In the genomic region with DNA sequence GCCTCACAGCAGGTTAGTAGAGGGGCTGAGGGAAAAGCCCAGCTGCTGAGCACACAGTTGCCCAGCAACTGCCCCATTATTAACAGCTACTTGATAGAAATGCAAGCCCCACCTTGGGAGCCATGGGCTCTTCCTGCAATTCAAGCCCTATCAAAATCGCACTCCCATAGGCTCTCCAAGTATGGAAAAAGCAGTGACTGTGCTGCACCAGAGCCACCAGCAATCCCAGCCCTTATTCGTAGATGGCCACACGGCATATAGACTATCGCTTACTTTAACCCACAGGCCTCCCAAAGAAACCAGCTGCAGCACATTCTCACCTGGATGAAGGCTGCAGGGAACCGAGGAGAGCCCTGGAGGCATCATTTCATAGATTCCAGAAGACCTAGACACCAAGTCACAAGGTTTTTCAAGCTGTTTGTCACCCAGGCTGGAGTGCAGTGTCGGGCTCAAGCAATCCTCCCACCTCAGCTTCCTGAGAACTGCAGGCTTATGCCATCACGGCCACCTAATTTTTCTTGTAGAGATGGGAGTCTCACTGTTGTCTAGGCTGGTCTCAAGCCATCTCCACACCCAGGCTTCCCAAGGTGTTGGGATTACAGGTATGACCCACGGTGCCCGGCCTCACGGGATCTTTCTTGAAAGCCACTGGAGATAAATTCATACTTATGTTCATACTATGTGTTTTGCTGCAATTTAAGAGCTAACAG, we compare ENCODE assay signal across 9 cellular contexts. TPM values are rescaled to one million over a fixed set of nuclear protein-coding genes. Genes with fewer than 3 reads are reported as not detected.
DNase-seq lines count a peak whose midpoint lies in the region; ATAC-seq and TF ChIP-seq lines count a peak whose summit lies in the region.
"Had no signal": no experiment of that assay in that cellular context is flagged by ENCODE, and none has a peak within 500 bp of the region (broad histone marks: within the 10 kb centered on the region; RNA-seq: fewer than 3 reads in every experiment).

No MANE protein-coding gene starts in this region.

- DNase-seq in Calu3 (no peak), memory B cell (ENCODE audit: low spot score in 2 of 2) (no peak), epidermal melanocyte (ENCODE audit: insufficient read length, low spot score) (no peak), 8988T (no peak), activated gamma-delta T cell (lab: John Stamatoyannopoulos, UW) (no peak)
- no peak for DNase-seq in activated T-cell treated with anti-CD3 and anti-CD28 coated beads, Interleukin-2, amount 50 U/mL, for 72 hours

- H3K27me3 Mint-ChIP-seq in Calu3 (ENCODE audit: unreplicated experiment) (no peaks in the 10 kb centered on the region), IgD-negative memory B cell (no peaks in the 10 kb centered on the region), memory B cell (peaks cover 1% of the 10 kb centered on the region)
- no peaks in the 10 kb centered on the region for H3K27me3 Mint-ChIP-seq in activated T-cell treated with anti-CD3 and anti-CD28 coated beads, Interleukin-2, amount 50 U/mL, for 72 hours (ENCODE audit: low read depth)

- peaks cover 76% of the 10 kb centered on the region for H3K36me3 Mint-ChIP-seq in Calu3 (ENCODE audit: insufficient read depth, unreplicated experiment)
- H3K36me3 Mint-ChIP-seq in IgD-negative memory B cell = peaks cover 1% of the 10 kb centered on the region
- H3K36me3 Mint-ChIP-seq in activated T-cell treated with anti-CD3 and anti-CD28 coated beads, Interleukin-2, amount 50 U/mL, for 72 hours (ENCODE audit: insufficient read depth in 2 of 2) = peaks cover 11 to 31% of the 10 kb centered on the region in 2 donors
- H3K36me3 Mint-ChIP-seq in memory B cell = peaks cover 21% of the 10 kb centered on the region

- CTCF ChIA-PET in Calu3 (lab: Charles Lee) = interaction anchor here (1.4 to 2.7 kb wide), 2 partner anchors 226 to 349 kb away, joined by 3 to 22 read pairs; no protein-coding TSS in a partner anchor

- H3K9me3 Mint-ChIP-seq in Calu3 (ENCODE audit: low read depth, unreplicated experiment) = no peaks in the 10 kb centered on the region
- H3K9me3 Mint-ChIP-seq in IgD-negative memory B cell = no peaks in the 10 kb centered on the region
- no peaks in the 10 kb centered on the region for H3K9me3 Mint-ChIP-seq in activated T-cell treated with anti-CD3 and anti-CD28 coated beads, Interleukin-2, amount 50 U/mL, for 72 hours
- H3K9me3 Mint-ChIP-seq in memory B cell = no peaks in the 10 kb centered on the region

- H3K27ac Mint-ChIP-seq in Calu3 (ENCODE audit: unreplicated experiment) (peak overlapping the region; percentile 42), IgD-negative memory B cell (peak overlapping the region; percentile 47 to 80 (median 59)), memory B cell (peak overlapping the region; percentile 70)
- H3K27ac Mint-ChIP-seq in activated T-cell treated with anti-CD3 and anti-CD28 coated beads, Interleukin-2, amount 50 U/mL, for 72 hours = peak overlapping the region; percentile 27

- no peak overlapping the region for H3K4me3 Mint-ChIP-seq in Calu3 (ENCODE audit: low read depth, unreplicated experiment)
- H3K4me3 Mint-ChIP-seq in IgD-negative memory B cell = peak overlapping the region in 2 of 4 donors; percentile 21 to 56
- H3K4me3 Mint-ChIP-seq in activated T-cell treated with anti-CD3 and anti-CD28 coated beads, Interleukin-2, amount 50 U/mL, for 72 hours = no peak overlapping the region
- no peak overlapping the region for H3K4me3 Mint-ChIP-seq in memory B cell

- ATAC-seq in activated T-cell treated with anti-CD3 and anti-CD28 coated beads, Interleukin-2, amount 50 U/mL, for 72 hours (replicated peaks in 1 of 2) = peak; percentile 3 to 10
- no peak for ATAC-seq in memory B cell (ENCODE audit: low read depth)
- no peak for ATAC-seq in GM18867 (IDR thresholded peaks at IDR 0.05; ENCODE audit: unreplicated experiment)

- intact Hi-C loops in Calu3 (cut with micrococcal nuclease; ENCODE audit: unreplicated experiment) = loop anchor here (1.0 kb wide), 1 partner anchor 226 kb away; no protein-coding TSS in a partner anchor

- no TSS peak for BruUV-seq in Calu3 (replicated peaks; lab: Mats Ljungman, UMichigan)

- H3K4me1 Mint-ChIP-seq in Calu3 (ENCODE audit: low read depth, unreplicated experiment) (peaks cover 2% of the 10 kb centered on the region), IgD-negative memory B cell (peaks cover 3 to 5% (median 5%) of the 10 kb centered on the region in 3 donors), memory B cell (peaks cover 6% of the 10 kb centered on the region)
- peaks cover 7% of the 10 kb centered on the region for H3K4me1 Mint-ChIP-seq in activated T-cell treated with anti-CD3 and anti-CD28 coated beads, Interleukin-2, amount 50 U/mL, for 72 hours (ENCODE audit: low read depth)

- TF ChIP-seq CTCF in Calu3 (IDR thresholded peaks at IDR 0.05; ENCODE audit: unreplicated experiment) = no peak

RNA-seq across cellular contexts. Expression of gene NCL, which starts 11.3 kb away (rescaled TPM):
- 694 and 719 TPM in 2 replicates for total RNA-seq in Calu3 (2022)
- 523 TPM for polyA plus RNA-seq in IgD-negative memory B cell
- 100 to 1,000 TPM; 501 to 656 TPM for total RNA-seq in activated T-cell treated with anti-CD3 and anti-CD28 coated beads, Interleukin-2, amount 50 U/mL, for 72 hours

RNA-seq across cellular contexts. Expression of gene B3GNT7, which starts 57.4 kb away (rescaled TPM):
- 8.9 and 14.4 TPM in 2 replicates for total RNA-seq in Calu3 (2022)
- polyA plus RNA-seq in IgD-negative memory B cell = 3.3 TPM
- under 1 TPM; 0.34 to 0.76 TPM for total RNA-seq in activated T-cell treated with anti-CD3 and anti-CD28 coated beads, Interleukin-2, amount 50 U/mL, for 72 hours
- total RNA-seq: T-helper 1 cell treated with Interleukin-12 subunit alpha and Interleukin-12 subunit beta and Interleukin-4 antibody, amounts not matched to agents 30 ng/mL and 1 ng/mL, for 36 hours had no signal

Comparison
In these comparisons a context has a peak if more than half of its experiments do, and no peak if none do; other contexts are left out.
1. ATAC-seq: peak in activated T-cell treated with anti-CD3 and anti-CD28 coated beads, Interleukin-2, amount 50 U/mL, for 72 hours (2 of 2); none in memory B cell (single experiment) and GM18867 (single experiment).
2. Peak in every context shown above with its lines, with median percentiles within 50 percentile points of each other: H3K27ac Mint-ChIP-seq.